Comparison of ENCODE assay signal across 15 cellular contexts in genomic region chr22:23088199-23088604, GRCh38. TPM values are rescaled to one million over a fixed set of nuclear protein-coding genes. Genes with fewer than 3 reads are reported as not detected.
DNase-seq lines count a peak whose midpoint lies in the region; ATAC-seq, FAIRE-seq and TF ChIP-seq lines count a peak whose summit lies in the region.
"Had no signal": no experiment of that assay in that cellular context is flagged by ENCODE, and none has a peak within 500 bp of the region (broad histone marks: within the 10 kb centered on the region; RNA-seq: fewer than 3 reads in every experiment).

No MANE protein-coding gene starts in this region.

- no peaks in the 10 kb centered on the region for H3K36me3 Mint-ChIP-seq in stimulated activated effector memory CD8-positive, alpha-beta T cell treated with anti-CD3 and anti-CD28 coated beads, Interleukin-12 subunit alpha, Interleukin-12 subunit beta, amount 100 ng/mL, for 72 hours

- in situ Hi-C loops in G401 (cut with HindIII; ENCODE audit: low sequenced_read_pairs) = no loop called here
- in situ Hi-C loops in HAP-1 (cut with MboI; ENCODE audit: low sequenced_read_pairs) = no loop called here

- peak; percentile 53 for ATAC-seq in stimulated activated effector memory CD8-positive, alpha-beta T cell treated with anti-CD3 and anti-CD28 coated beads, Interleukin-12 subunit alpha, Interleukin-12 subunit beta, amount 100 ng/mL, for 72 hours
- ATAC-seq: GM12878, mucosa of descending colon had no signal

- TF ChIP-seq CTCF in bronchial epithelial cell (IDR thresholded peaks at IDR 0.05; ENCODE audit: insufficient read depth, low read length, severe bottlenecking) (no peak), testis (IDR thresholded peaks at IDR 0.05) (no peak)

- H3K36me3 ChIP-seq in bronchial epithelial cell (ENCODE audit: control insufficient read depth, insufficient read depth, low read length) (no peaks in the 10 kb centered on the region), HAP-1 (replicated peaks) (no peaks in the 10 kb centered on the region), testis (ENCODE audit: low read depth, missing control alignments) (no peaks in the 10 kb centered on the region)
- H3K36me3 ChIP-seq: upper lobe of left lung had no signal

- H3K4me3 ChIP-seq in bronchial epithelial cell (ENCODE audit: low read depth, low read length) = no peak overlapping the region
- H3K4me3 ChIP-seq in HAP-1 = no peak overlapping the region
- no peak overlapping the region for H3K4me3 ChIP-seq in testis
- H3K4me3 ChIP-seq: GM12878, mucosa of descending colon, upper lobe of left lung had no signal

- H3K4me1 ChIP-seq in HAP-1 = no peaks in the 10 kb centered on the region
- no peaks in the 10 kb centered on the region for H3K4me1 ChIP-seq in testis
- H3K4me1 ChIP-seq: upper lobe of left lung had no signal

- peak; percentile 22 for DNase-seq in activated naive CD4-positive, alpha-beta T cell treated with Interleukin-2 at 50 U/mL for 16 hours
- no peak for DNase-seq in activated naive CD4-positive, alpha-beta T cell treated with anti-CD3 and anti-CD28 coated beads, Interleukin-2, amount 50 U/mL, for 16 hours
- DNase-seq in RPMI8226 (peak; percentile 56), bronchial epithelial cell (ENCODE audit: low read depth) (peak; percentile 1), G401 (ENCODE audit: low spot score) (no peak), HAP-1 (ENCODE audit: low spot score in 2 of 2) (no peak), testis (no peak)
- no peak for DNase-seq in stimulated activated effector memory CD8-positive, alpha-beta T cell treated with anti-CD3 and anti-CD28 coated beads, Interleukin-12 subunit alpha, Interleukin-12 subunit beta, amount 100 ng/mL, for 72 hours (ENCODE audit: low spot score in 2 of 2)
- DNase-seq: DMS79, mucosa of descending colon, NCI-H2081, posterior cingulate gyrus had no signal

- FAIRE-seq in bronchial epithelial cell (lab: Jason Lieb, UNC) = no peak
- FAIRE-seq: GM12878, islet of Langerhans had no signal

- no peaks in the 10 kb centered on the region for H3K9me3 Mint-ChIP-seq in stimulated activated effector memory CD8-positive, alpha-beta T cell treated with anti-CD3 and anti-CD28 coated beads, Interleukin-12 subunit alpha, Interleukin-12 subunit beta, amount 100 ng/mL, for 72 hours

- intact Hi-C loops in testis (cut with DNase I; ENCODE audit: low total_unique reads) = no loop called here

- TF ChIP-seq POLR2A in testis (IDR thresholded peaks at IDR 0.05) = no peak

- peaks cover 25% of the 10 kb centered on the region for H3K4me1 Mint-ChIP-seq in stimulated activated effector memory CD8-positive, alpha-beta T cell treated with anti-CD3 and anti-CD28 coated beads, Interleukin-12 subunit alpha, Interleukin-12 subunit beta, amount 100 ng/mL, for 72 hours

- WGBS in testis, 2 donors = 91 to 94% methylated on average over 7 to 8 of the region's 8 CpGs

- no peak overlapping the region for H3K27ac ChIP-seq in testis
- H3K27ac ChIP-seq: upper lobe of left lung had no signal

- no peak overlapping the region for H3K27ac Mint-ChIP-seq in stimulated activated effector memory CD8-positive, alpha-beta T cell treated with anti-CD3 and anti-CD28 coated beads, Interleukin-12 subunit alpha, Interleukin-12 subunit beta, amount 100 ng/mL, for 72 hours

- no peaks in the 10 kb centered on the region for H3K27me3 ChIP-seq in bronchial epithelial cell (ENCODE audit: control insufficient read depth, insufficient read depth, low read length)
- H3K27me3 ChIP-seq in HAP-1 (ENCODE audit: low read depth) = no peaks in the 10 kb centered on the region
- no peaks in the 10 kb centered on the region for H3K27me3 ChIP-seq in testis
- H3K27me3 ChIP-seq: upper lobe of left lung had no signal

- H3K9me3 ChIP-seq in HAP-1 = no peaks in the 10 kb centered on the region
- H3K9me3 ChIP-seq in testis = no peaks in the 10 kb centered on the region
- H3K9me3 ChIP-seq: mucosa of descending colon, upper lobe of left lung had no signal

- no peak overlapping the region for H3K4me3 Mint-ChIP-seq in stimulated activated effector memory CD8-positive, alpha-beta T cell treated with anti-CD3 and anti-CD28 coated beads, Interleukin-12 subunit alpha, Interleukin-12 subunit beta, amount 100 ng/mL, for 72 hours

RNA-seq across cellular contexts. Expression of gene GNAZ, which starts 17.9 kb away (rescaled TPM):
- under 0.01 TPM in 2 replicates for total RNA-seq in bronchial epithelial cell
- 13.0 and 17.2 TPM in 2 replicates for total RNA-seq in G401 (2014; rRNA removed; shearing (Covaris generic))
- total RNA-seq in testis = 10 to 100 TPM; 15.1 to 20.2 TPM
- 13.7 TPM for polyA plus RNA-seq in testis (ENCODE audit: insufficient read depth, low read depth, low replicate concordance)

RNA-seq across cellular contexts. Expression of gene RSPH14, which starts 53.6 kb away (rescaled TPM):
- not detected in 2 replicates for total RNA-seq in bronchial epithelial cell
- total RNA-seq in G401 (2014; rRNA removed; shearing (Covaris generic)) = 1.7 TPM in 1 of 2 replicates, not detected in the other
- 10 to 100 TPM; 12.1 to 22.8 TPM for total RNA-seq in testis
- polyA plus RNA-seq in testis (ENCODE audit: insufficient read depth, low read depth, low replicate concordance) = 45.4 TPM

RNA-seq across cellular contexts. Expression of gene RAB36, which starts 57.1 kb away (rescaled TPM):
- total RNA-seq in bronchial epithelial cell = 0.26 and 0.77 TPM in 2 replicates
- 1.5 and 3.3 TPM in 2 replicates for total RNA-seq in G401 (2014; rRNA removed; shearing (Covaris generic))
- 1 to 10 TPM; 7.4 to 7.5 TPM for total RNA-seq in testis
- 11.1 TPM for polyA plus RNA-seq in testis (ENCODE audit: insufficient read depth, low read depth, low replicate concordance)

Comparison
In these comparisons a context has a peak if more than half of its experiments do, and no peak if none do; other contexts are left out.
1. DNase-seq: peak in activated naive CD4-positive, alpha-beta T cell treated with Interleukin-2 at 50 U/mL for 16 hours (single experiment), RPMI8226 (single experiment) and bronchial epithelial cell (single experiment); none in activated naive CD4-positive, alpha-beta T cell treated with anti-CD3 and anti-CD28 coated beads, Interleukin-2, amount 50 U/mL, for 16 hours (single experiment), stimulated activated effector memory CD8-positive, alpha-beta T cell treated with anti-CD3 and anti-CD28 coated beads, Interleukin-12 subunit alpha, Interleukin-12 subunit beta, amount 100 ng/mL, for 72 hours (0 of 2), G401 (single experiment), HAP-1 (0 of 2) and testis (single experiment).
2. RNA of gene GNAZ, which starts 17.9 kb away (total RNA-seq): 15.1 to 20.2 TPM in testis and 13.0 to 17.2 TPM in G401; under 0.01 TPM in bronchial epithelial cell; every median in the first group is over 10 times any median in the second.